12 cellular contexts compared by ENCODE assay signal in genomic region chr5:59893061-59893435, GRCh38. TPM values are rescaled to one million over a fixed set of nuclear protein-coding genes. Genes with fewer than 3 reads are reported as not detected.
DNase-seq lines count a peak whose midpoint lies in the region; ATAC-seq and TF ChIP-seq lines count a peak whose summit lies in the region.
"Had no signal": no experiment of that assay in that cellular context is flagged by ENCODE, and none has a peak within 500 bp of the region (broad histone marks: within the 10 kb centered on the region; RNA-seq: fewer than 3 reads in every experiment).

No MANE protein-coding gene starts in this region.

- no peaks in the 10 kb centered on the region for H3K9me3 Mint-ChIP-seq in chondrocyte (ENCODE audit: low read depth)
- no peaks in the 10 kb centered on the region for H3K9me3 Mint-ChIP-seq in stimulated activated memory B cell treated with anti-CD40 and anti-IgM and Interleukin-4, amounts not matched to agents 10 μg/mL and 1 μg/mL and 100 μg/mL, for 72 hours
- no peaks in the 10 kb centered on the region for H3K9me3 Mint-ChIP-seq in activated T-helper 17 cell treated with anti-CD3 and anti-CD28 coated beads, Interleukin-2, amount 50 U/mL, for 72 hours

- no peak for TF ChIP-seq CTCF in chondrocyte (IDR thresholded peaks at IDR 0.05)

- no peak overlapping the region for H3K27ac Mint-ChIP-seq in chondrocyte (ENCODE audit: unreplicated experiment)
- H3K27ac Mint-ChIP-seq in stimulated activated memory B cell treated with anti-CD40 and anti-IgM and Interleukin-4, amounts not matched to agents 10 μg/mL and 1 μg/mL and 100 μg/mL, for 72 hours, result no peak overlapping the region
- no peak overlapping the region for H3K27ac Mint-ChIP-seq in activated T-helper 17 cell treated with anti-CD3 and anti-CD28 coated beads, Interleukin-2, amount 50 U/mL, for 72 hours

- H3K4me3 Mint-ChIP-seq in chondrocyte (ENCODE audit: unreplicated experiment), result peak overlapping the region; percentile 42
- H3K4me3 Mint-ChIP-seq in stimulated activated memory B cell treated with anti-CD40 and anti-IgM and Interleukin-4, amounts not matched to agents 10 μg/mL and 1 μg/mL and 100 μg/mL, for 72 hours, result no peak overlapping the region
- H3K4me3 Mint-ChIP-seq in activated T-helper 17 cell treated with anti-CD3 and anti-CD28 coated beads, Interleukin-2, amount 50 U/mL, for 72 hours, result no peak overlapping the region

- H3K36me3 Mint-ChIP-seq in chondrocyte (ENCODE audit: low read depth), result peaks cover 2% of the 10 kb centered on the region
- no peaks in the 10 kb centered on the region for H3K36me3 Mint-ChIP-seq in stimulated activated memory B cell treated with anti-CD40 and anti-IgM and Interleukin-4, amounts not matched to agents 10 μg/mL and 1 μg/mL and 100 μg/mL, for 72 hours
- H3K36me3 Mint-ChIP-seq in activated T-helper 17 cell treated with anti-CD3 and anti-CD28 coated beads, Interleukin-2, amount 50 U/mL, for 72 hours (ENCODE audit: low read depth), result no peaks in the 10 kb centered on the region

- ATAC-seq in stimulated activated memory B cell treated with anti-CD40 and anti-IgM and Interleukin-4, amounts not matched to agents 10 μg/mL and 1 μg/mL and 100 μg/mL, for 72 hours, result peak; percentile 34
- no peak for ATAC-seq in GM21576 (IDR thresholded peaks at IDR 0.05; ENCODE audit: unreplicated experiment)
- ATAC-seq in activated T-helper 17 cell treated with anti-CD3 and anti-CD28 coated beads, Interleukin-2, amount 50 U/mL, for 72 hours (replicated peaks), result no peak

- H3K4me1 Mint-ChIP-seq in chondrocyte (ENCODE audit: low read depth), result peaks cover 18% of the 10 kb centered on the region
- H3K4me1 Mint-ChIP-seq in stimulated activated memory B cell treated with anti-CD40 and anti-IgM and Interleukin-4, amounts not matched to agents 10 μg/mL and 1 μg/mL and 100 μg/mL, for 72 hours, result peaks cover 16% of the 10 kb centered on the region
- H3K4me1 Mint-ChIP-seq in activated T-helper 17 cell treated with anti-CD3 and anti-CD28 coated beads, Interleukin-2, amount 50 U/mL, for 72 hours, result peaks cover 6% of the 10 kb centered on the region

- DNase-seq in NCI-H146 (lab: John Stamatoyannopoulos, UW), result peak; percentile 20
- DNase-seq in NCI-H146 treated with DMSO at 0.1 percent for 48 hours (lab: John Stamatoyannopoulos, UW; ENCODE audit: unreplicated experiment), result no peak
- DNase-seq in chondrocyte (ENCODE audit: low spot score), result peak; percentile 66
- peak; percentile 13 for DNase-seq in left kidney (ENCODE audit: low read depth, low spot score)
- no peak for DNase-seq in SHP77 treated with DMSO at 0.1 percent for 48 hours (lab: John Stamatoyannopoulos, UW)
- DNase-seq: activated naive CD4-positive, alpha-beta T cell treated with Interleukin-2 at 50 U/mL for 16 hours; central memory CD4-positive, alpha-beta T cell; NCI-H2171 treated with DMSO at 0.1 percent for 48 hours; stimulated activated CD4-positive, alpha-beta T cell treated with anti-CD3 and anti-CD28 coated beads, Interleukin-12 subunit alpha, Interleukin-12 subunit beta, amount 100 ng/mL, for 4 hours had no signal

- H3K27me3 Mint-ChIP-seq in chondrocyte (ENCODE audit: low read depth), result peaks cover 28% of the 10 kb centered on the region
- H3K27me3 Mint-ChIP-seq in stimulated activated memory B cell treated with anti-CD40 and anti-IgM and Interleukin-4, amounts not matched to agents 10 μg/mL and 1 μg/mL and 100 μg/mL, for 72 hours, result peaks cover 56% of the 10 kb centered on the region
- peaks cover 52% of the 10 kb centered on the region for H3K27me3 Mint-ChIP-seq in activated T-helper 17 cell treated with anti-CD3 and anti-CD28 coated beads, Interleukin-2, amount 50 U/mL, for 72 hours

RNA-seq across cellular contexts. Expression of gene PDE4D, which starts 0.5 kb away (rescaled TPM):
- total RNA-seq in chondrocyte, result 21.1 to 49.8 TPM (median 23.9 TPM) in 3 replicates
- 100 to 1,000 TPM in 1 of 2 donors, 10 to 100 TPM in 1; 68.9 to 125 TPM for total RNA-seq in activated T-helper 17 cell treated with anti-CD3 and anti-CD28 coated beads, Interleukin-2, amount 50 U/mL, for 72 hours

Comparison
In these comparisons a context has a peak if more than half of its experiments do, and no peak if none do; other contexts are left out.
1. DNase-seq: peak in NCI-H146 (single experiment), chondrocyte (single experiment) and left kidney (single experiment); none in NCI-H146 treated with DMSO at 0.1 percent for 48 hours (single experiment) and SHP77 treated with DMSO at 0.1 percent for 48 hours (single experiment).